Comparison of ENCODE assay signal across 1 cellular context in the genomic region with DNA sequence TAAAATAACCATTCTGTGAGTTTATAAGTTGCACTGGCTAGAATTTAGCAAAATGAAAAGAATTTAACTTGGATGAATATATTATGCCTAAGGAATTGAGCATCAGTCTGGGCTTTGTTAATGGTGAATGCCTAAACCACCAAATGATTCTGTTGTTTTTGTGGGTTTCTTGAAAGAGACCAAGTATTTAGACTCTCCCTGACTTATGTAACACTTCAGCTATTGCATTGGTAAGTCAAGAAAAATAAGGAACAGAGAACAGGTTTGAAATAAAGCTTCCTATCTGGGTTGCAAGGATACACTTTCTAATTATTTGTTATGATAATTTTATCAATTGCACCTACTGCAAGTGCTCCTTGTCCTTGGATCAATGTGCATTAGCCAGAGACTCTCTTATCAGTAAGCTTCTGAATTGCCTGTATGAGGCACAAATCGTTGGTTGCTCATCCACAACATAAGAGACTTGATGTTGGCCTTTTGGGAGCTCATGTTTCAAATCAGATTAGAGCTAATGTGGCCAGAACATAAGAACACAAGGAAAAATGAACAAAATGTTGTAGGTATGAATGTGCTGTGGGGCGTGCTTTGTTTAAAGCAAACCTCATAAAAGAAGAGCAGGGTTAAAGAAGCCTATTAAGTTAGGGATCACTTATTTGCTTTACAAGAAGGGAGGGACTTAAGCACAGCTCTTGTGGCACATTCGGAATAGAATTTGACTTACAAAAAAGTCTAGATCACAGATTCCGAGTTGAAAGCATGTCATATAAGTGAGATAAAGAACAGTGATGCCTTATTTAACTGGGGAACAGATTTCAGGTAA.
A peak's percentile ranks its signal among the peaks of the same experiment; 100 is the strongest.
TF ChIP-seq lines count a peak whose summit lies in the region.

No MANE protein-coding gene starts in this region.

TF ChIP-seq in HEK293, 187 proteins besides CTCF, POLR2A, EP300 and RAD21 (continued from another document):
- TF ChIP-seq, protein P1, sequence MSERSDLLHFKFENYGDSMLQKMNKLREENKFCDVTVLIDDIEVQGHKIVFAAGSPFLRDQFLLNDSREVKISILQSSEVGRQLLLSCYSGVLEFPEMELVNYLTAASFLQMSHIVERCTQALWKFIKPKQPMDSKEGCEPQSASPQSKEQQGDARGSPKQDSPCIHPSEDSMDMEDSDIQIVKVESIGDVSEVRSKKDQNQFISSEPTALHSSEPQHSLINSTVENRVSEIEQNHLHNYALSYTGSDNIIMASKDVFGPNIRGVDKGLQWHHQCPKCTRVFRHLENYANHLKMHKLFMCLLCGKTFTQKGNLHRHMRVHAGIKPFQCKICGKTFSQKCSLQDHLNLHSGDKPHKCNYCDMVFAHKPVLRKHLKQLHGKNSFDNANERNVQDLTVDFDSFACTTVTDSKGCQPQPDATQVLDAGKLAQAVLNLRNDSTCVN (tag by site-specific recombination; optimal IDR thresholded peaks at IDR 0.05), result no peak
- TF ChIP-seq ZBTB17 (tag by site-specific recombination; IDR thresholded peaks at IDR 0.05) (peak; percentile 38), TCF7L2 (IDR thresholded peaks at IDR 0.05; ENCODE audit: borderline replicate concordance, low read depth, low read length) (0 out of 2 replicates have a peak, but pooled peaks have one; percentile 14), TRIM28 (IDR thresholded peaks at IDR 0.05; ENCODE audit: borderline replicate concordance, low read length) (peak; percentile 73)
